ENCODE assay signal across 30 cellular contexts in the genomic region with DNA sequence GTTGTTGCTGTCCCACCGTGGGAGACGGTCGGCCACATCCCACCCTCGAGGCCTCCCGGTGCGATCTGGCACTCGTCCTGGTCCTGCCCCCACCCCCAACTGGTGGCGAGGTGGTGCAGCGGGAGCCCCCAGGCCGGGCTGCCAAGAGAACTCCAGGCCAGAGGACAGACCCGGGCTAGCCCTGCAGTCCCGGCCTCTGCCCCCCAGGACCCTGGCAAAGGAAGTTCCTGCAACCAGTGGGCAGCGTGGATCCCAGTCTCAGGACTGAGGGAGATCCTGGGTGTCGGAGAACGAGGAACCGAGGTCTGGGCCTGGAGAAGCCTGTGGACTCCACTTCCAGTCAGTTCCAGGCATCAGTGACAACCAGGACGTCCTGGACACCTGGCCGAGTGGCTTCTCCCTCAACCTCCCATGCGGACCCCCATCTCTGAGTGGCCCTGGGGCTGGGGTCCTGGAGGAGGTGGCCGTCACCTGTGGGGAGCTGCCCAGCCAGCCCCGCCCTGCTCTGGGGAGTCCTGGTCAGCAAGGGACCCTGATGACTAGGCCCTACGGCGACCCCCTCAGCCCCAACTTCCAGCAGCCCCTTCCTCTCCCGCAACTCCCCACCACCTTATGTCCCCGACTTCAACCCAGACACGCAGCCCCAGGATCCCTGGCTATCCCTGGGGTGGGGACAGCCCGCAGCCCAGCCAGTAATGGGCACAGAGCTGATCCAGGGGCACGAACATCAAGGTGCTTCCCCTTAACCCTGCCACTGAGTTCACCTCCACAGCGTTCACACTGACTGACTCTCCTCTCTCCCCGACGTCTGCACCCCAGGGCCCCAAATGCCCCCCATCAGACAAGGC. TPM values are rescaled to one million over a fixed set of nuclear protein-coding genes. Genes with fewer than 3 reads are reported as not detected.
A peak's percentile ranks its signal among the peaks of the same experiment; 100 is the strongest.
DNase-seq lines count a peak whose midpoint lies in the region; TF ChIP-seq lines count a peak whose summit lies in the region.
"Had no signal": no experiment of that assay in that cellular context is flagged by ENCODE, and none has a peak within 500 bp of the region (broad histone marks: within the 10 kb centered on the region; RNA-seq: fewer than 3 reads in every experiment).

No MANE protein-coding gene starts in this region.

- no CpG with 5 or more reads among the region's 31 CpGs for WGBS in neuronal stem cell (ENCODE audit: extremely low coverage in 2 of 2, insufficient read length in 2 of 2, insufficient replicate concordance in 1 of 2), 2 donors

- peaks cover 8% of the 10 kb centered on the region for H3K36me3 Mint-ChIP-seq in glutamatergic neuron (ENCODE audit: unreplicated experiment)

- H3K23ac ChIP-seq in neuronal stem cell (ENCODE audit: low read depth, low read length, poor library complexity): peak overlapping the region; percentile 29

- H3K4me1 ChIP-seq in neuronal stem cell (ENCODE audit: control insufficient read depth in 2 of 2, insufficient read depth in 1 of 2, low read depth in 1 of 2, low read length in 2 of 2): peaks cover 13% of the 10 kb centered on the region in 2 donors
- H3K4me1 ChIP-seq: foreskin keratinocyte, testis, vagina had no signal

- no peak overlapping the region for H3K27ac ChIP-seq in neuronal stem cell (replicated peaks; ENCODE audit: low read length)
- H3K27ac ChIP-seq: foreskin keratinocyte, hepatocyte, testis, vagina had no signal

- peaks cover 0 to 77% (median 2%) of the 10 kb centered on the region in 3 experiments for H3K27me3 ChIP-seq in neuronal stem cell (ENCODE audit: control insufficient read depth in 3 of 3, insufficient read depth in 3 of 3, low read depth in 1 of 3, low read length in 3 of 3)
- H3K27me3 ChIP-seq: testis, vagina had no signal

- no peak overlapping the region for H3K4ac ChIP-seq in neuronal stem cell (ENCODE audit: low read length)

- peaks cover 14% of the 10 kb centered on the region for H3K27me3 Mint-ChIP-seq in glutamatergic neuron (ENCODE audit: unreplicated experiment)

- H2AK5ac ChIP-seq in neuronal stem cell (ENCODE audit: low read depth, low read length): no peak overlapping the region

- peak overlapping the region; percentile 66 for H2BK5ac ChIP-seq in neuronal stem cell (ENCODE audit: low read length)

- H3K4me1 Mint-ChIP-seq in glutamatergic neuron (ENCODE audit: low read depth, unreplicated experiment): peaks cover 8% of the 10 kb centered on the region
- H3K4me1 Mint-ChIP-seq: stimulated activated naive B cell treated with anti-CD40 and anti-IgM and Interleukin-4, amounts not matched to agents 10 μg/mL and 1 μg/mL and 100 μg/mL, for 72 hours had no signal

- peak overlapping the region; percentile 81 for H2BK15ac ChIP-seq in neuronal stem cell (ENCODE audit: low read length)

- DNase-seq in AG20443 (ENCODE audit: low spot score) (peak; percentile 11), GM03348 (ENCODE audit: low spot score) (peak; percentile 3), glutamatergic neuron (peak; percentile 19), neuronal stem cell (ENCODE audit: low spot score) (no peak), NCI-H345 (lab: John Stamatoyannopoulos, UW) (no peak), GM19240 (ENCODE audit: insufficient read length, low spot score) (no peak), GOT3 (lab: John Stamatoyannopoulos, UW) (no peak)
- DNase-seq: activated CD4-positive, alpha-beta T cell treated with anti-CD3 and anti-CD28 coated beads, Interleukin-2, amount 50 U/mL, for 1 hour; activated effector memory CD4-positive, alpha-beta T cell treated with Interleukin-2 at 50 U/mL for 16 hours; effector CD8-positive, alpha-beta T cell; foreskin keratinocyte; HFFc6; KBM-7; mammary epithelial cell; MM.1S; NCI-H1417 treated with DMSO at 0.1 percent for 48 hours; NCI-H2081 treated with DMSO at 0.1 percent for 48 hours; NCI-H446; nucleus accumbens; Right ventricle myocardium superior; stimulated activated CD4-positive, alpha-beta T cell treated with anti-CD3 and anti-CD28 coated beads, Interleukin-4, amount 100 ng/mL, for 1 hour; stimulated activated naive B cell treated with anti-CD40 and anti-IgM and Interleukin-4, amounts not matched to agents 10 μg/mL and 1 μg/mL and 100 μg/mL, for 72 hours; T-helper 9 cell; testis had no signal

- H3K79me1 ChIP-seq in neuronal stem cell (ENCODE audit: low read depth, low read length): peaks cover 2% of the 10 kb centered on the region

- H3K27ac Mint-ChIP-seq in glutamatergic neuron (ENCODE audit: unreplicated experiment): no peak overlapping the region
- H3K27ac Mint-ChIP-seq: HFFc6; stimulated activated naive B cell treated with anti-CD40 and anti-IgM and Interleukin-4, amounts not matched to agents 10 μg/mL and 1 μg/mL and 100 μg/mL, for 72 hours had no signal

- H3K18ac ChIP-seq in neuronal stem cell (ENCODE audit: low read length): peak overlapping the region; percentile 65

- no peak overlapping the region for H3K4me3 ChIP-seq in neuronal stem cell (ENCODE audit: low read length in 2 of 2)
- H3K4me3 ChIP-seq: hepatocyte, smooth muscle cell, testis, vagina had no signal

- no peak overlapping the region for H4K91ac ChIP-seq in neuronal stem cell (ENCODE audit: low read depth, low read length, poor library complexity)

- no peak for TF ChIP-seq CTCF in glutamatergic neuron (IDR thresholded peaks at IDR 0.05; ENCODE audit: partially characterized antibody, unreplicated experiment)

- H3K9me3 ChIP-seq in neuronal stem cell (replicated peaks in 1 of 2; ENCODE audit: control insufficient read depth in 2 of 2, insufficient read depth in 1 of 2, low read depth in 1 of 2, low read length in 2 of 2): no peaks in the 10 kb centered on the region
- H3K9me3 ChIP-seq: testis, vagina had no signal

- peaks cover 8% of the 10 kb centered on the region for H3K9me3 Mint-ChIP-seq in glutamatergic neuron (ENCODE audit: unreplicated experiment)
- H3K9me3 Mint-ChIP-seq: HFFc6 had no signal

- H4K8ac ChIP-seq in neuronal stem cell (ENCODE audit: low read depth, low read length): no peak overlapping the region

- peak overlapping the region; percentile 4 for H3K9ac ChIP-seq in neuronal stem cell (ENCODE audit: low read depth, low read length, poor library complexity)

- H2BK120ac ChIP-seq in neuronal stem cell (ENCODE audit: low read depth, low read length): peak overlapping the region; percentile 61

- no peak overlapping the region for H3K4me2 ChIP-seq in neuronal stem cell (ENCODE audit: insufficient read depth, low read length, poor library complexity, severe bottlenecking)
- H3K4me2 ChIP-seq: hepatocyte, smooth muscle cell had no signal

- H2BK12ac ChIP-seq in neuronal stem cell (ENCODE audit: low read length): peak overlapping the region; percentile 58

- H3K4me3 Mint-ChIP-seq in glutamatergic neuron (ENCODE audit: unreplicated experiment): no peak overlapping the region
- H3K4me3 Mint-ChIP-seq: HFFc6; stimulated activated naive B cell treated with anti-CD40 and anti-IgM and Interleukin-4, amounts not matched to agents 10 μg/mL and 1 μg/mL and 100 μg/mL, for 72 hours had no signal

- H3K14ac ChIP-seq in neuronal stem cell (ENCODE audit: low read length): no peak overlapping the region

- no peaks in the 10 kb centered on the region for H3K36me3 ChIP-seq in neuronal stem cell (replicated peaks in 1 of 2; ENCODE audit: control insufficient read depth in 2 of 2, insufficient read depth in 2 of 2, low read length in 2 of 2)
- H3K36me3 ChIP-seq: vagina had no signal

- no peak overlapping the region for H2AFZ ChIP-seq in neuronal stem cell (ENCODE audit: low read length)
- H2AFZ ChIP-seq: hepatocyte had no signal

RNA-seq across cellular contexts. Expression of gene NKX1-1, which starts 53.6 kb away (rescaled TPM):
- total RNA-seq in glutamatergic neuron (ENCODE audit: unreplicated experiment): not detected
- polyA plus RNA-seq in neuronal stem cell (2013, experiment 1 of 2): not detected
- polyA plus RNA-seq in neuronal stem cell (2013, experiment 2 of 2): not detected
- total RNA-seq: cerebellum, foreskin keratinocyte, hepatocyte, HFFc6, mammary epithelial cell, Right ventricle myocardium superior, smooth muscle cell, vagina had no signal
- polyA plus RNA-seq: esophagus, foreskin keratinocyte, hepatocyte, keratinocyte, mammary epithelial cell, smooth muscle cell had no signal

Comparison
In these comparisons a context has a peak if more than half of its experiments do, and no peak if none do; other contexts are left out.
1. DNase-seq: peak in AG20443 (single experiment), GM03348 (single experiment) and glutamatergic neuron (single experiment); none in neuronal stem cell (single experiment), NCI-H345 (single experiment), GM19240 (single experiment) and GOT3 (single experiment).